ENCODE assay signal across 8 cellular contexts in the genomic region with DNA sequence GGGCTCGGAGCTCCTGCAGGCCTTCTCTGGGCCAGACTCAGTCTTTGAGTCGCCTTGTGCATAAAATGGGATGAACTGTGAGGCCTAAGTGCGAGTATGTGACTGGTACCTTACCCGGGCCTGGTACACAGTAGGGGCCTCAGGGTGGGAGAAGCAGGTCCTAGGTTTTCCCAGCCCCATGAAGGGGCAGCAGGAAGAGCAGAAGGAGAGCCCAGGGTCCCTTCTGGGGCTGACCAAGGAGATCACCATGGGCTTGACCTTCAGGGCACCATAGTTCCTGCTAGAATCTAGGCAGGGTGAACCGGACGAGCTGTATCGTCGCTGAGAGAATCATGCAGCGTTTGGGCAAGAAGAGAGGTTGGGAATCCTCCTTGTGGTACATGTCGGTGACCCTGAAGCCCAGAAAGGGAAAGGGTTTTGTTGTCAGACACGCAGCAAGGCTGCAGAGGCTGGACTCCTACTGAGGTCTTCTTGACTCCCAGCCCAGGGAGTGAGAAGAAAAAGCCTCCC. TPM values are rescaled to one million over a fixed set of nuclear protein-coding genes. Genes with fewer than 3 reads are reported as not detected.
A peak's percentile ranks its signal among the peaks of the same experiment; 100 is the strongest.
DNase-seq lines count a peak whose midpoint lies in the region; ATAC-seq and TF ChIP-seq lines count a peak whose summit lies in the region.

No MANE protein-coding gene starts in this region.

- H3K36me3 ChIP-seq in PC-3 (ENCODE audit: low read depth, low read length) (peaks cover 21% of the 10 kb centered on the region), esophagus squamous epithelium (peaks cover 7 to 35% (median 11%) of the 10 kb centered on the region in 3 donors), sigmoid colon (peaks cover 0 to 27% (median 4%) of the 10 kb centered on the region in 4 donors)

- no peak for DNase-seq in PC-3
- no peak for DNase-seq in esophagus squamous epithelium (lab: John Stamatoyannopoulos, UW)
- no peak for DNase-seq in sigmoid colon
- no peak for DNase-seq in posterior vena cava (ENCODE audit: low spot score)
- DNase-seq in ACHN = no peak
- no peak for DNase-seq in NCI-H2196 (lab: John Stamatoyannopoulos, UW; ENCODE audit: unreplicated experiment)

- no peak for TF ChIP-seq POLR2A in esophagus squamous epithelium (IDR thresholded peaks at IDR 0.05)
- no peak for TF ChIP-seq POLR2A in sigmoid colon (IDR thresholded peaks at IDR 0.05)

- POLR2A ChIA-PET in PC-3 (lab: Charles Lee; ENCODE audit: unreplicated experiment) = no interaction called here

- no peak for TF ChIP-seq EP300 in sigmoid colon (IDR thresholded peaks at IDR 0.05)

- H3F3A ChIP-seq in PC-3 (ENCODE audit: low read length, unreplicated experiment) = no peaks in the 10 kb centered on the region

- peak; percentile 15 for ATAC-seq in GM18870 (IDR thresholded peaks at IDR 0.05; ENCODE audit: unreplicated experiment)
- ATAC-seq in PC-3 = no peak; the same call in 1 of the 2 replicates
- no peak for ATAC-seq in GM19395 (IDR thresholded peaks at IDR 0.05; ENCODE audit: unreplicated experiment)

- no peaks in the 10 kb centered on the region for H3K9me3 ChIP-seq in PC-3 (ENCODE audit: low read length)
- no peaks in the 10 kb centered on the region for H3K9me3 ChIP-seq in esophagus squamous epithelium
- no peaks in the 10 kb centered on the region for H3K9me3 ChIP-seq in sigmoid colon

- no peak for TF ChIP-seq CTCF in PC-3 (conservative IDR thresholded peaks at IDR 0.05; ENCODE audit: low read depth, low read length)
- TF ChIP-seq CTCF in esophagus squamous epithelium (IDR thresholded peaks at IDR 0.05) = no peak
- TF ChIP-seq CTCF in sigmoid colon (IDR thresholded peaks at IDR 0.05) = no peak

- H3K4me1 ChIP-seq in PC-3 (ENCODE audit: insufficient read depth, low read length) (peaks cover 26% of the 10 kb centered on the region), esophagus squamous epithelium (peaks cover 13 to 81% (median 58%) of the 10 kb centered on the region in 3 donors), sigmoid colon (peaks cover 0 to 29% (median 27%) of the 10 kb centered on the region in 4 donors)

- TSS peak; percentile 76 for BruUV-seq in PC-3 (replicated peaks; lab: Mats Ljungman, UMichigan)

- no peaks in the 10 kb centered on the region for H3K9me2 ChIP-seq in PC-3 (replicated peaks; ENCODE audit: low read length)

- peak overlapping the region; percentile 97 for H3K9ac ChIP-seq in PC-3 (ENCODE audit: low read length)

- H3K79me2 ChIP-seq in PC-3 (ENCODE audit: low read length) = peaks cover 31% of the 10 kb centered on the region

- CTCF ChIA-PET in PC-3 (lab: Charles Lee) = no interaction called here

- intact Hi-C loops in PC-3 (cut with micrococcal nuclease) = loop anchor here (2.0 kb wide), 1 partner anchor 394 kb away; the partner anchor contains the start of gene CLK4
- intact Hi-C loops in esophagus squamous epithelium (cut with DNase I) = no loop called here
- intact Hi-C loops in sigmoid colon (cut with DNase I) = loop anchor here (2.0 kb wide), 3 partner anchors 28 to 394 kb away; partner anchors contain the start of genes CLK4, COL23A1 and HNRNPAB
- intact Hi-C loops in posterior vena cava (cut with DNase I) = no loop called here

- H4K20me1 ChIP-seq in PC-3 (ENCODE audit: low read length) = no peaks in the 10 kb centered on the region

- peak overlapping the region; percentile 93 for H2AFZ ChIP-seq in PC-3 (ENCODE audit: low read length)

- H3K4me3 ChIP-seq in PC-3 (ENCODE audit: low read length) (peak overlapping the region; percentile 96), esophagus squamous epithelium (peak overlapping the region; percentile 62 to 91 (median 70)), sigmoid colon (peak overlapping the region; percentile 65 to 92 (median 80))

- in situ Hi-C loops in ACHN (cut with HindIII; ENCODE audit: low pct_ligation_motif_present, low pct_unique_long_range_greater_than_20kb, low sequenced_read_pairs) = no loop called here

- H3K4me2 ChIP-seq in PC-3 (ENCODE audit: low read length) = peak overlapping the region; percentile 100

- WGBS in esophagus squamous epithelium, 2 donors = 81 to 82% methylated on average over 5 to 7 of the region's 11 CpGs
- WGBS in sigmoid colon, 2 donors = 71 to 74% methylated on average over 11 of the region's 11 CpGs

- H3K27me3 ChIP-seq in PC-3 (ENCODE audit: low read length) = no peaks in the 10 kb centered on the region
- H3K27me3 ChIP-seq in esophagus squamous epithelium = no peaks in the 10 kb centered on the region
- H3K27me3 ChIP-seq in sigmoid colon = no peaks in the 10 kb centered on the region

- peak overlapping the region; percentile 57 for H3K27ac ChIP-seq in PC-3 (ENCODE audit: low read length)
- H3K27ac ChIP-seq in esophagus squamous epithelium = peak overlapping the region; percentile 88 to 98 (median 92)
- peak overlapping the region; percentile 87 to 97 (median 96) for H3K27ac ChIP-seq in sigmoid colon

RNA-seq across cellular contexts. Expression of gene PHYKPL, which starts 0.4 kb away (rescaled TPM):
- total RNA-seq in PC-3 (2014; rRNA removed) (21.7 and 31.2 TPM in 2 replicates), esophagus squamous epithelium (10 to 100 TPM; 15.8 to 57.4 (median 21.9) TPM), sigmoid colon (10 to 100 TPM; 26.0 to 66.5 (median 41.6) TPM), posterior vena cava (10 to 100 TPM; 54.0 to 68.6 TPM)
- polyA plus RNA-seq in sigmoid colon = 100 to 1,000 TPM in 1 of 3 donors, 10 to 100 TPM in 2; 46.2 to 121 (median 47.6) TPM

RNA-seq across cellular contexts. Expression of gene HNRNPAB, which starts 28.6 kb away (rescaled TPM):
- 231 and 369 TPM in 2 replicates for total RNA-seq in PC-3 (2014; rRNA removed)
- 100 to 1,000 TPM; 123 to 150 (median 135) TPM for total RNA-seq in esophagus squamous epithelium
- 100 to 1,000 TPM in 1 of 4 donors, 10 to 100 TPM in 3; 77.8 to 101 (median 83.0) TPM for total RNA-seq in sigmoid colon
- polyA plus RNA-seq in sigmoid colon = 100 to 1,000 TPM; 212 to 227 (median 219) TPM
- 100 to 1,000 TPM in 1 of 2 donors, 10 to 100 TPM in 1; 97.0 to 133 TPM for total RNA-seq in posterior vena cava

RNA-seq across cellular contexts. Expression of gene GMCL2, which starts 45.8 kb away (rescaled TPM):
- total RNA-seq in PC-3 (2014; rRNA removed) (not detected in 2 replicates), esophagus squamous epithelium (not detected), sigmoid colon (not detected), posterior vena cava (not detected)
- under 1 TPM in 1 of 3 donors, not detected in 2; 0.01 TPM for polyA plus RNA-seq in sigmoid colon

Comparison
In these comparisons a context has a peak if more than half of its experiments do, and no peak if none do; other contexts are left out.
1. intact Hi-C loops: an anchor here in PC-3 (2.0 kb wide) and sigmoid colon (2.0 kb wide); none called in esophagus squamous epithelium and posterior vena cava.